In genomic region chr9:70255521-70255920, GRCh38 we compare ENCODE assay signal across 1 cellular context.
TF ChIP-seq lines count a peak whose summit lies in the region.

No MANE protein-coding gene starts in this region.

TF ChIP-seq in K562, 482 proteins besides CTCF, POLR2A, EP300 and RAD21 (continued from another document):
- no peak for TF ChIP-seq CHAMP1 (IDR thresholded peaks at IDR 0.05)
